In the genomic region with DNA sequence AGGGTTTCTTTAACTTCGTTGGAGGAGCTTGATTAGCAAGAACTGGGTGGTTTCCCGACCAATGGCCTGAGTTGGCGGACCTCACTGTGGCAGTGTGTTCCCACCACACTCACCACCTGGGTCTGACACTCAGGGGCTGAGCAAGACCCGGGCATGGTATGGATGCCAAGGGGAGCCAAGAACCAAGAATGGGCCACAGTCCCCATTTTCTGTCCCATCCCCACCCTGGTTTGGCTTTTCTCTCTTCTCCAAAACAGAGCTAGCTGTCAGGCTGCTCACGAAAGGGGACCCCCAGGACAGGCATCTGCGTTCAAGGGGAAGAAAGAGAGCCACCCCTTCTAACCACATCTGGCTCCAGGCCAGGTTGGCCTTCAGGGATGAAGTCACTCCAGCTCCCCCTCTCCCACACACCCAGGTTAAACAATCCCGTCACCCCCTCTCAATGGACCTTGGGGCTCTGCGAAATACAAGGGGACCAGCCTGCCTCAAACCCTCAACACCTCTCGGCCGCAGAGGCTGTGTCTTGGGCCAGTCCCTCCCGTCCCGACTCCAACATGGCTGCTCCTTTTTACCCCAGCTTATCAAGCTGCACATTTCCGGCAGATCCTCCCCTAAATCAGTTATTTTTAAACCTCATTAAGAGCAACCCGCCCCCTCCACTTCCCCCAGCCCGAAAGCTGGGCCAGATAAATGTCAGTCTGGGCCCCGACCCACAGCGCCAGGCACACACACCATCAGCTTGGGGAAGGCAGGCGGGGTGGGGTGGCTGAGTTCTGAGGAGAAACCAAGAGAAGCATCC, we compare ENCODE assay signal across 1 cellular context.
TF ChIP-seq lines count a peak whose summit lies in the region.

No MANE protein-coding gene starts in this region.

TF ChIP-seq in K562, 482 proteins besides CTCF, POLR2A, EP300 and RAD21 (continued from another document and continues in another):
- TF ChIP-seq, protein P1, sequence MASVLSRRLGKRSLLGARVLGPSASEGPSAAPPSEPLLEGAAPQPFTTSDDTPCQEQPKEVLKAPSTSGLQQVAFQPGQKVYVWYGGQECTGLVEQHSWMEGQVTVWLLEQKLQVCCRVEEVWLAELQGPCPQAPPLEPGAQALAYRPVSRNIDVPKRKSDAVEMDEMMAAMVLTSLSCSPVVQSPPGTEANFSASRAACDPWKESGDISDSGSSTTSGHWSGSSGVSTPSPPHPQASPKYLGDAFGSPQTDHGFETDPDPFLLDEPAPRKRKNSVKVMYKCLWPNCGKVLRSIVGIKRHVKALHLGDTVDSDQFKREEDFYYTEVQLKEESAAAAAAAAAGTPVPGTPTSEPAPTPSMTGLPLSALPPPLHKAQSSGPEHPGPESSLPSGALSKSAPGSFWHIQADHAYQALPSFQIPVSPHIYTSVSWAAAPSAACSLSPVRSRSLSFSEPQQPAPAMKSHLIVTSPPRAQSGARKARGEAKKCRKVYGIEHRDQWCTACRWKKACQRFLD (CRISPR knock-in tag; IDR thresholded peaks at IDR 0.05) = peak; percentile 57; the same call in 1 of the 2 replicates
- TF ChIP-seq ZNF146 (CRISPR knock-in tag; IDR thresholded peaks at IDR 0.05; ENCODE audit: unreplicated experiment) = no peak
- TF ChIP-seq ZNF3 (CRISPR knock-in tag; IDR thresholded peaks at IDR 0.05) = no peak
- TF ChIP-seq, protein P2, sequence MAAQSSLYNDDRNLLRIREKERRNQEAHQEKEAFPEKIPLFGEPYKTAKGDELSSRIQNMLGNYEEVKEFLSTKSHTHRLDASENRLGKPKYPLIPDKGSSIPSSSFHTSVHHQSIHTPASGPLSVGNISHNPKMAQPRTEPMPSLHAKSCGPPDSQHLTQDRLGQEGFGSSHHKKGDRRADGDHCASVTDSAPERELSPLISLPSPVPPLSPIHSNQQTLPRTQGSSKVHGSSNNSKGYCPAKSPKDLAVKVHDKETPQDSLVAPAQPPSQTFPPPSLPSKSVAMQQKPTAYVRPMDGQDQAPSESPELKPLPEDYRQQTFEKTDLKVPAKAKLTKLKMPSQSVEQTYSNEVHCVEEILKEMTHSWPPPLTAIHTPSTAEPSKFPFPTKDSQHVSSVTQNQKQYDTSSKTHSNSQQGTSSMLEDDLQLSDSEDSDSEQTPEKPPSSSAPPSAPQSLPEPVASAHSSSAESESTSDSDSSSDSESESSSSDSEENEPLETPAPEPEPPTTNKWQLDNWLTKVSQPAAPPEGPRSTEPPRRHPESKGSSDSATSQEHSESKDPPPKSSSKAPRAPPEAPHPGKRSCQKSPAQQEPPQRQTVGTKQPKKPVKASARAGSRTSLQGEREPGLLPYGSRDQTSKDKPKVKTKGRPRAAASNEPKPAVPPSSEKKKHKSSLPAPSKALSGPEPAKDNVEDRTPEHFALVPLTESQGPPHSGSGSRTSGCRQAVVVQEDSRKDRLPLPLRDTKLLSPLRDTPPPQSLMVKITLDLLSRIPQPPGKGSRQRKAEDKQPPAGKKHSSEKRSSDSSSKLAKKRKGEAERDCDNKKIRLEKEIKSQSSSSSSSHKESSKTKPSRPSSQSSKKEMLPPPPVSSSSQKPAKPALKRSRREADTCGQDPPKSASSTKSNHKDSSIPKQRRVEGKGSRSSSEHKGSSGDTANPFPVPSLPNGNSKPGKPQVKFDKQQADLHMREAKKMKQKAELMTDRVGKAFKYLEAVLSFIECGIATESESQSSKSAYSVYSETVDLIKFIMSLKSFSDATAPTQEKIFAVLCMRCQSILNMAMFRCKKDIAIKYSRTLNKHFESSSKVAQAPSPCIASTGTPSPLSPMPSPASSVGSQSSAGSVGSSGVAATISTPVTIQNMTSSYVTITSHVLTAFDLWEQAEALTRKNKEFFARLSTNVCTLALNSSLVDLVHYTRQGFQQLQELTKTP (IDR thresholded peaks at IDR 0.05; ENCODE audit: low read depth in 1 of 2, partially characterized antibody in 2 of 2) = no peak
- TF ChIP-seq GTF2A2 (tag; IDR thresholded peaks at IDR 0.05) = no peak
- TF ChIP-seq SMAD3 (CRISPR knock-in tag; conservative IDR thresholded peaks at IDR 0.05) = no peak
- no peak for TF ChIP-seq ZNF239 (CRISPR knock-in tag; IDR thresholded peaks at IDR 0.05)
- TF ChIP-seq TAL1 (IDR thresholded peaks at IDR 0.05) = peak; percentile 42; the same call in 1 of the 2 replicates
- TF ChIP-seq FOXJ2 (tag; IDR thresholded peaks at IDR 0.05) = no peak
- TF ChIP-seq OTX1 (CRISPR knock-in tag; IDR thresholded peaks at IDR 0.05) = no peak
- no peak for TF ChIP-seq HNRNPH1 (optimal IDR thresholded peaks at IDR 0.05; ENCODE audit: low read depth, low read length)
- no peak for TF ChIP-seq ZNF197 (CRISPR knock-in tag; IDR thresholded peaks at IDR 0.05; ENCODE audit: low read depth)
- TF ChIP-seq, protein P3, sequence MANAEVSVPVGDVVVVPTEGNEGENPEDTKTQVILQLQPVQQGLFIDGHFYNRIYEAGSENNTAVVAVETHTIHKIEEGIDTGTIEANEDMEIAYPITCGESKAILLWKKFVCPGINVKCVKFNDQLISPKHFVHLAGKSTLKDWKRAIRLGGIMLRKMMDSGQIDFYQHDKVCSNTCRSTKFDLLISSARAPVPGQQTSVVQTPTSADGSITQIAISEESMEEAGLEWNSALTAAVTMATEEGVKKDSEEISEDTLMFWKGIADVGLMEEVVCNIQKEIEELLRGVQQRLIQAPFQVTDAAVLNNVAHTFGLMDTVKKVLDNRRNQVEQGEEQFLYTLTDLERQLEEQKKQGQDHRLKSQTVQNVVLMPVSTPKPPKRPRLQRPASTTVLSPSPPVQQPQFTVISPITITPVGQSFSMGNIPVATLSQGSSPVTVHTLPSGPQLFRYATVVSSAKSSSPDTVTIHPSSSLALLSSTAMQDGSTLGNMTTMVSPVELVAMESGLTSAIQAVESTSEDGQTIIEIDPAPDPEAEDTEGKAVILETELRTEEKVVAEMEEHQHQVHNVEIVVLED (CRISPR knock-in tag; IDR thresholded peaks at IDR 0.05) = no peak
- TF ChIP-seq ZNF57 (CRISPR knock-in tag; IDR thresholded peaks at IDR 0.05) = no peak
- TF ChIP-seq, protein P4, sequence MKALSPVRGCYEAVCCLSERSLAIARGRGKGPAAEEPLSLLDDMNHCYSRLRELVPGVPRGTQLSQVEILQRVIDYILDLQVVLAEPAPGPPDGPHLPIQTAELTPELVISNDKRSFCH (CRISPR knock-in tag; IDR thresholded peaks at IDR 0.05) = no peak
- TF ChIP-seq, protein P4 (tag; IDR thresholded peaks at IDR 0.05) = no peak
- TF ChIP-seq NCOR1 (IDR thresholded peaks at IDR 0.05) = peak; percentile 74
- TF ChIP-seq, protein P5, sequence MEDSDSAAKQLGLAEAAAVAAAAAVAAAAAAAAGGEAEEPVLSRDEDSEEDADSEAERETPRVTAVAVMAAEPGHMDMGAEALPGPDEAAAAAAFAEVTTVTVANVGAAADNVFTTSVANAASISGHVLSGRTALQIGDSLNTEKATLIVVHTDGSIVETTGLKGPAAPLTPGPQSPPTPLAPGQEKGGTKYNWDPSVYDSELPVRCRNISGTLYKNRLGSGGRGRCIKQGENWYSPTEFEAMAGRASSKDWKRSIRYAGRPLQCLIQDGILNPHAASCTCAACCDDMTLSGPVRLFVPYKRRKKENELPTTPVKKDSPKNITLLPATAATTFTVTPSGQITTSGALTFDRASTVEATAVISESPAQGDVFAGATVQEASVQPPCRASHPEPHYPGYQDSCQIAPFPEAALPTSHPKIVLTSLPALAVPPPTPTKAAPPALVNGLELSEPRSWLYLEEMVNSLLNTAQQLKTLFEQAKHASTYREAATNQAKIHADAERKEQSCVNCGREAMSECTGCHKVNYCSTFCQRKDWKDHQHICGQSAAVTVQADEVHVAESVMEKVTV (CRISPR knock-in tag; IDR thresholded peaks at IDR 0.05) = no peak
- TF ChIP-seq SNIP1 (IDR thresholded peaks at IDR 0.05; ENCODE audit: low read depth) = no peak
- TF ChIP-seq SP2 (IDR thresholded peaks at IDR 0.05; ENCODE audit: extremely low read depth, low read depth, low read length, poor library complexity, severe bottlenecking) = no peak
- TF ChIP-seq, protein P6, sequence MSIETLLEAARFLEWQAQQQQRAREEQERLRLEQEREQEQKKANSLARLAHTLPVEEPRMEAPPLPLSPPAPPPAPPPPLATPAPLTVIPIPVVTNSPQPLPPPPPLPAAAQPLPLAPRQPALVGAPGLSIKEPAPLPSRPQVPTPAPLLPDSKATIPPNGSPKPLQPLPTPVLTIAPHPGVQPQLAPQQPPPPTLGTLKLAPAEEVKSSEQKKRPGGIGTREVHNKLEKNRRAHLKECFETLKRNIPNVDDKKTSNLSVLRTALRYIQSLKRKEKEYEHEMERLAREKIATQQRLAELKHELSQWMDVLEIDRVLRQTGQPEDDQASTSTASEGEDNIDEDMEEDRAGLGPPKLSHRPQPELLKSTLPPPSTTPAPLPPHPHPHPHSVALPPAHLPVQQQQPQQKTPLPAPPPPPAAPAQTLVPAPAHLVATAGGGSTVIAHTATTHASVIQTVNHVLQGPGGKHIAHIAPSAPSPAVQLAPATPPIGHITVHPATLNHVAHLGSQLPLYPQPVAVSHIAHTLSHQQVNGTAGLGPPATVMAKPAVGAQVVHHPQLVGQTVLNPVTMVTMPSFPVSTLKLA (conservative IDR thresholded peaks at IDR 0.05) = peak in 1 of 2 experiments; percentile 43; a peak in 1 of 4 replicates
- TF ChIP-seq NR4A1 (CRISPR knock-in tag; IDR thresholded peaks at IDR 0.05) = no peak
- TF ChIP-seq NR4A1 (tag; IDR thresholded peaks at IDR 0.05) = no peak
- TF ChIP-seq, protein P7, sequence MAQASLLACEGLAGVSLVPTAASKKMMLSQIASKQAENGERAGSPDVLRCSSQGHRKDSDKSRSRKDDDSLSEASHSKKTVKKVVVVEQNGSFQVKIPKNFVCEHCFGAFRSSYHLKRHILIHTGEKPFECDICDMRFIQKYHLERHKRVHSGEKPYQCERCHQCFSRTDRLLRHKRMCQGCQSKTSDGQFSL (CRISPR knock-in tag; IDR thresholded peaks at IDR 0.05) = 0 out of 2 replicates have a peak, but pooled peaks have one; percentile 44
- TF ChIP-seq, protein P7 (tag; IDR thresholded peaks at IDR 0.05) = no peak
- TF ChIP-seq, protein P8, sequence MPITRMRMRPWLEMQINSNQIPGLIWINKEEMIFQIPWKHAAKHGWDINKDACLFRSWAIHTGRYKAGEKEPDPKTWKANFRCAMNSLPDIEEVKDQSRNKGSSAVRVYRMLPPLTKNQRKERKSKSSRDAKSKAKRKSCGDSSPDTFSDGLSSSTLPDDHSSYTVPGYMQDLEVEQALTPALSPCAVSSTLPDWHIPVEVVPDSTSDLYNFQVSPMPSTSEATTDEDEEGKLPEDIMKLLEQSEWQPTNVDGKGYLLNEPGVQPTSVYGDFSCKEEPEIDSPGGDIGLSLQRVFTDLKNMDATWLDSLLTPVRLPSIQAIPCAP (CRISPR knock-in tag; IDR thresholded peaks at IDR 0.05; ENCODE audit: borderline replicate concordance) = no peak
- no peak for TF ChIP-seq WHSC1 (IDR thresholded peaks at IDR 0.05; ENCODE audit: low read length)
- TF ChIP-seq, protein P9, sequence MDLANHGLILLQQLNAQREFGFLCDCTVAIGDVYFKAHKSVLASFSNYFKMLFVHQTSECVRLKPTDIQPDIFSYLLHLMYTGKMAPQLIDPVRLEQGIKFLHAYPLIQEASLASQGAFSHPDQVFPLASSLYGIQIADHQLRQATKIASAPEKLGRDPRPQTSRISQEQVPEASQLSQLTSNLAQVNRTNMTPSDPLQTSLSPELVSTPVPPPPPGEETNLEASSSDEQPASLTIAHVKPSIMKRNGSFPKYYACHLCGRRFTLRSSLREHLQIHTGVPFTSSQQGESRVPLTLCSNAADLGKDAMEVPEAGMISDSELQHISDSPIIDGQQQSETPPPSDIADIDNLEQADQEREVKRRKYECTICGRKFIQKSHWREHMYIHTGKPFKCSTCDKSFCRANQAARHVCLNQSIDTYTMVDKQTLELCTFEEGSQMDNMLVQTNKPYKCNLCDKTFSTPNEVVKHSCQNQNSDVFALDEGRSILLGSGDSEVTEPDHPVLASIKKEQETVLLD (IDR thresholded peaks at IDR 0.05) = no peak
- TF ChIP-seq, protein P10, sequence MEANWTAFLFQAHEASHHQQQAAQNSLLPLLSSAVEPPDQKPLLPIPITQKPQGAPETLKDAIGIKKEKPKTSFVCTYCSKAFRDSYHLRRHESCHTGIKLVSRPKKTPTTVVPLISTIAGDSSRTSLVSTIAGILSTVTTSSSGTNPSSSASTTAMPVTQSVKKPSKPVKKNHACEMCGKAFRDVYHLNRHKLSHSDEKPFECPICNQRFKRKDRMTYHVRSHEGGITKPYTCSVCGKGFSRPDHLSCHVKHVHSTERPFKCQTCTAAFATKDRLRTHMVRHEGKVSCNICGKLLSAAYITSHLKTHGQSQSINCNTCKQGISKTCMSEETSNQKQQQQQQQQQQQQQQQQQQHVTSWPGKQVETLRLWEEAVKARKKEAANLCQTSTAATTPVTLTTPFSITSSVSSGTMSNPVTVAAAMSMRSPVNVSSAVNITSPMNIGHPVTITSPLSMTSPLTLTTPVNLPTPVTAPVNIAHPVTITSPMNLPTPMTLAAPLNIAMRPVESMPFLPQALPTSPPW (CRISPR knock-in tag; IDR thresholded peaks at IDR 0.05) = peak; percentile 70; the same call in 1 of the 2 replicates
- TF ChIP-seq SP1 (CRISPR knock-in tag; IDR thresholded peaks at IDR 0.05) = no peak
- no peak for TF ChIP-seq SMARCC2 (IDR thresholded peaks at IDR 0.05; ENCODE audit: low read depth)
- TF ChIP-seq, protein P11, sequence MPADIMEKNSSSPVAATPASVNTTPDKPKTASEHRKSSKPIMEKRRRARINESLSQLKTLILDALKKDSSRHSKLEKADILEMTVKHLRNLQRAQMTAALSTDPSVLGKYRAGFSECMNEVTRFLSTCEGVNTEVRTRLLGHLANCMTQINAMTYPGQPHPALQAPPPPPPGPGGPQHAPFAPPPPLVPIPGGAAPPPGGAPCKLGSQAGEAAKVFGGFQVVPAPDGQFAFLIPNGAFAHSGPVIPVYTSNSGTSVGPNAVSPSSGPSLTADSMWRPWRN (IDR thresholded peaks at IDR 0.05; ENCODE audit: low read depth) = no peak
- peak; percentile 96 for TF ChIP-seq NFIC (IDR thresholded peaks at IDR 0.05)
- TF ChIP-seq, protein P12, sequence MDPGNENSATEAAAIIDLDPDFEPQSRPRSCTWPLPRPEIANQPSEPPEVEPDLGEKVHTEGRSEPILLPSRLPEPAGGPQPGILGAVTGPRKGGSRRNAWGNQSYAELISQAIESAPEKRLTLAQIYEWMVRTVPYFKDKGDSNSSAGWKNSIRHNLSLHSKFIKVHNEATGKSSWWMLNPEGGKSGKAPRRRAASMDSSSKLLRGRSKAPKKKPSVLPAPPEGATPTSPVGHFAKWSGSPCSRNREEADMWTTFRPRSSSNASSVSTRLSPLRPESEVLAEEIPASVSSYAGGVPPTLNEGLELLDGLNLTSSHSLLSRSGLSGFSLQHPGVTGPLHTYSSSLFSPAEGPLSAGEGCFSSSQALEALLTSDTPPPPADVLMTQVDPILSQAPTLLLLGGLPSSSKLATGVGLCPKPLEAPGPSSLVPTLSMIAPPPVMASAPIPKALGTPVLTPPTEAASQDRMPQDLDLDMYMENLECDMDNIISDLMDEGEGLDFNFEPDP (CRISPR knock-in tag; IDR thresholded peaks at IDR 0.05) = no peak
